ENCODE assay signal across 8 cellular contexts in the genomic region with DNA sequence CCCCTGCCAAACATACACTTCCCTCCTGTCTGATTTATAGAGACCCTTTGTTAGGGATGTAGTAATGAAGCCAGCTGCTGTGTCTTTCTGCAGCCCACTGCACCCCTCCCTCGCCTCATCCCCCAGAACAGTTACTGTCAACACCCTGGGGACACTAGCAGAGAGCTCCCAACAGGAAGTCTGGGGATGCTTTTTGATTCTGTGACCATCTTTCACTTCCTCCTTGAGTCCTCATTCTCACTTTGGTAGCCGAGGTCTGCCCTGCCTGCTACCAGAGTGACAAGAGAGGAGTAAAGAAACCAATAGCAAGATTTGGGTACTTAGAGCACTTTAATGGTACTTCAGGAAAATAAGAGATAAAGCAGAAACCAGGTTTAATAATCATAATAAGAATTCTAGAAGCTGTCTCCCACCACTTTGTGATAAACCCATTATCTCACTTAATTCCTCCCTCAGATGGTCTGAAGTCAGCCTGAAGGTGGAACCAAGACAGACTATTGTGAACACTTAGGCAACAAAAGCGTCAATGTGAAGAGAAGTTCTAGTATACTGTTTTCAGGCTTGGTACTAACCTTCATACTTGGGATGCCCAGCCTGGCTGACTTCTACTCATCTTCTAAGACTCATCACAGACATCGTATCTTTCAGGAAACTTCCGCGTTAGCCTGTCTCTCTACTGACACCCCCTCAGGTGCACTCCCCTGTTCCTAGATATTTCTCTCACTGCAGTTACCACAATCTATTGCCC.
DNase-seq lines count a peak whose midpoint lies in the region; ATAC-seq and TF ChIP-seq lines count a peak whose summit lies in the region.

No MANE protein-coding gene starts in this region.

- H3K4me1 ChIP-seq in OCI-LY7 (ENCODE audit: insufficient read depth, low read length, poor library complexity, severe bottlenecking), result peaks cover 83% of the 10 kb centered on the region
- no peaks in the 10 kb centered on the region for H3K4me1 ChIP-seq in testis

- TSS peak; percentile 94 for BruUV-seq in OCI-LY7 (replicated peaks; lab: Mats Ljungman, UMichigan)

- no peaks in the 10 kb centered on the region for H3K79me2 ChIP-seq in OCI-LY7 (ENCODE audit: insufficient read depth, low read depth, low read length)

- peak overlapping the region; percentile 80 for H3K4me2 ChIP-seq in OCI-LY7 (ENCODE audit: low read length)

- no peaks in the 10 kb centered on the region for H3K27me3 Mint-ChIP-seq in activated CD4-positive, alpha-beta T cell treated with anti-CD3 and anti-CD28 coated beads, Interleukin-2, amount 10 ng/mL, durations not matched to agents 7 days and 5 days

- no peak overlapping the region for H3K4me3 Mint-ChIP-seq in activated CD4-positive, alpha-beta T cell treated with anti-CD3 and anti-CD28 coated beads, Interleukin-2, amount 10 ng/mL, durations not matched to agents 7 days and 5 days

- H3K9me3 ChIP-seq in OCI-LY7 (ENCODE audit: low read length) (no peaks in the 10 kb centered on the region), testis (no peaks in the 10 kb centered on the region)

- H3K27ac ChIP-seq in OCI-LY7 (ENCODE audit: low read depth, low read length, poor library complexity, severe bottlenecking), result peak overlapping the region; percentile 95
- H3K27ac ChIP-seq in testis, result no peak overlapping the region

- H4K20me1 ChIP-seq in OCI-LY7 (ENCODE audit: insufficient read depth, low read length), result no peaks in the 10 kb centered on the region

- intact Hi-C loops in OCI-LY7 (cut with micrococcal nuclease; ENCODE audit: unreplicated experiment) (loop anchor here (1.0 to 5.0 kb wide), 5 partner anchors 10 to 519 kb away; partner anchors contain the start of gene TBC1D5), testis (cut with DNase I; ENCODE audit: low total_unique reads) (no loop called here)

- CTCF ChIA-PET in OCI-LY7 (lab: Charles Lee; ENCODE audit: unreplicated experiment), result no interaction called here
- CTCF ChIA-PET in activated CD4-positive, alpha-beta T cell treated with anti-CD3 and anti-CD28 coated beads, Interleukin-2, amount 10 ng/mL, durations not matched to agents 7 days and 5 days (lab: Charles Lee), result no interaction called here

- peak overlapping the region; percentile 61 for H3K4me3 ChIP-seq in OCI-LY7 (ENCODE audit: low read depth, low read length, poor library complexity, severe bottlenecking)
- H3K4me3 ChIP-seq in testis, result no peak overlapping the region

- peak overlapping the region; percentile 90; the same call in 1 of the 2 replicates for H2AFZ ChIP-seq in OCI-LY7 (ENCODE audit: low read length)

- POLR2A ChIA-PET in OCI-LY7 (lab: Charles Lee), result interaction anchor here (0.7 to 1.9 kb wide), 5 partner anchors 9 to 97 kb away, joined by 3 to 9 read pairs (median 4); no protein-coding TSS in a partner anchor
- POLR2A ChIA-PET in activated CD4-positive, alpha-beta T cell treated with anti-CD3 and anti-CD28 coated beads, Interleukin-2, amount 10 ng/mL, durations not matched to agents 7 days and 5 days (lab: Charles Lee), result no interaction called here

- no peak overlapping the region for H3K27ac Mint-ChIP-seq in activated naive CD4-positive, alpha-beta T cell treated with anti-CD3 and anti-CD28 coated beads, Interleukin-2, amount 50 U/mL, for 72 hours
- H3K27ac Mint-ChIP-seq in activated CD4-positive, alpha-beta T cell treated with anti-CD3 and anti-CD28 coated beads, Interleukin-2, amount 10 ng/mL, durations not matched to agents 7 days and 5 days, result no peak overlapping the region

- H3K9me3 Mint-ChIP-seq in activated naive CD4-positive, alpha-beta T cell treated with anti-CD3 and anti-CD28 coated beads, Interleukin-2, amount 50 U/mL, for 72 hours, result no peaks in the 10 kb centered on the region
- H3K9me3 Mint-ChIP-seq in activated CD4-positive, alpha-beta T cell treated with anti-CD3 and anti-CD28 coated beads, Interleukin-2, amount 10 ng/mL, durations not matched to agents 7 days and 5 days, result peaks cover 2% of the 10 kb centered on the region

- no peaks in the 10 kb centered on the region for H3K9me2 ChIP-seq in OCI-LY7 (ENCODE audit: insufficient read depth, low read length)

- peak; percentile 6 to 28 for DNase-seq in AML-193 (lab: John Stamatoyannopoulos, UW)
- peak; percentile 97 for DNase-seq in OCI-LY7 (ENCODE audit: low spot score)
- no peak for DNase-seq in DMS53 (lab: John Stamatoyannopoulos, UW)
- no peak for DNase-seq in testis
- no peak for DNase-seq in activated naive CD4-positive, alpha-beta T cell treated with anti-CD3 and anti-CD28 coated beads, Interleukin-2, amount 50 U/mL, for 72 hours (ENCODE audit: low spot score in 2 of 2)
- DNase-seq in activated CD4-positive, alpha-beta T cell treated with anti-CD3 and anti-CD28 coated beads, Interleukin-2, amount 10 ng/mL, durations not matched to agents 7 days and 5 days, result no peak

- no peaks in the 10 kb centered on the region for H3K27me3 ChIP-seq in testis

- TF ChIP-seq CTCF in OCI-LY7 (conservative IDR thresholded peaks at IDR 0.05; ENCODE audit: low read length) (no peak), testis (IDR thresholded peaks at IDR 0.05) (no peak)

- H3K4me1 Mint-ChIP-seq in activated CD4-positive, alpha-beta T cell treated with anti-CD3 and anti-CD28 coated beads, Interleukin-2, amount 10 ng/mL, durations not matched to agents 7 days and 5 days, result peaks cover 11% of the 10 kb centered on the region

- no peaks in the 10 kb centered on the region for H3K36me3 Mint-ChIP-seq in activated naive CD4-positive, alpha-beta T cell treated with anti-CD3 and anti-CD28 coated beads, Interleukin-2, amount 50 U/mL, for 72 hours
- no peaks in the 10 kb centered on the region for H3K36me3 Mint-ChIP-seq in activated CD4-positive, alpha-beta T cell treated with anti-CD3 and anti-CD28 coated beads, Interleukin-2, amount 10 ng/mL, durations not matched to agents 7 days and 5 days (ENCODE audit: low read depth)

- ATAC-seq in GM19025 (IDR thresholded peaks at IDR 0.05; ENCODE audit: low read depth, unreplicated experiment) (peak; percentile 99), HG03039 (IDR thresholded peaks at IDR 0.05; ENCODE audit: unreplicated experiment) (peak; percentile 97)
- no peak for ATAC-seq in activated naive CD4-positive, alpha-beta T cell treated with anti-CD3 and anti-CD28 coated beads, Interleukin-2, amount 50 U/mL, for 72 hours

- H3K36me3 ChIP-seq in OCI-LY7 (ENCODE audit: insufficient read depth, low read length) (no peaks in the 10 kb centered on the region; the same call in 1 of the 2 replicates), testis (ENCODE audit: low read depth, missing control alignments) (no peaks in the 10 kb centered on the region)

- WGBS in testis, 2 donors, result 82 to 83% methylated on average over 6 of the region's 6 CpGs

- no peak for TF ChIP-seq POLR2A in testis (IDR thresholded peaks at IDR 0.05)

Comparison
In these comparisons a context has a peak if more than half of its experiments do, and no peak if none do; other contexts are left out.
1. DNase-seq: peak in AML-193 (2 of 2) and OCI-LY7 (single experiment); none in DMS53 (single experiment), testis (single experiment), activated naive CD4-positive, alpha-beta T cell treated with anti-CD3 and anti-CD28 coated beads, Interleukin-2, amount 50 U/mL, for 72 hours (0 of 2) and activated CD4-positive, alpha-beta T cell treated with anti-CD3 and anti-CD28 coated beads, Interleukin-2, amount 10 ng/mL, durations not matched to agents 7 days and 5 days (single experiment).
2. ATAC-seq: peak in GM19025 (single experiment) and HG03039 (single experiment); none in activated naive CD4-positive, alpha-beta T cell treated with anti-CD3 and anti-CD28 coated beads, Interleukin-2, amount 50 U/mL, for 72 hours (0 of 2).